ENCODE assay signal across 31 cellular contexts in genomic region chr13:109058071-109058470, GRCh38.
"Had no signal": no experiment of that assay in that cellular context is flagged by ENCODE, and none has a peak within 500 bp of the region (broad histone marks: within the 10 kb centered on the region; RNA-seq: fewer than 3 reads in every experiment).

No MANE protein-coding gene starts in this region.

- H3K27ac ChIP-seq: body of pancreas, breast epithelium, PC-9, RWPE1 had no signal

- H3K36me3 ChIP-seq: breast epithelium had no signal

- H3K4me3 ChIP-seq: body of pancreas, breast epithelium, PC-9 had no signal

- H3K9me3 ChIP-seq: body of pancreas, breast epithelium had no signal

- H3K36me3 Mint-ChIP-seq: activated naive CD8-positive, alpha-beta T cell treated with anti-CD3 and anti-CD28 coated beads for 36 hours had no signal

- DNase-seq: activated CD4-positive, alpha-beta T cell treated with anti-CD3 and anti-CD28 coated beads, Interleukin-2, amount 10 ng/mL, durations not matched to agents 24 days and 14 days; activated CD4-positive, alpha-beta T cell treated with anti-CD3 and anti-CD28 coated beads, Interleukin-2, amount 50 U/mL, for 4 hours; activated CD8-positive, alpha-beta T cell treated with anti-CD3 and anti-CD28 coated beads for 36 hours; activated effector memory CD4-positive, alpha-beta T cell treated with anti-CD3 and anti-CD28 coated beads, Interleukin-2, amount 50 U/mL, for 16 hours; activated naive CD4-positive, alpha-beta T cell; activated naive CD4-positive, alpha-beta T cell treated with anti-CD3 and anti-CD28 coated beads, Interleukin-2, amount 50 U/mL, for 16 hours; activated naive CD8-positive, alpha-beta T cell treated with anti-CD3 and anti-CD28 coated beads for 36 hours; activated T-cell treated with anti-CD3 and anti-CD28 coated beads, Interleukin-2, amount 50 U/mL, for 1 hour; activated T-cell treated with anti-CD3 and anti-CD28 coated beads, Interleukin-2, amount 50 U/mL, for 72 hours; amniotic stem cell; aorta; body of pancreas; Karpas-422; KBM-7; NCI-H1048; NCI-H1105 treated with DMSO at 0.1 percent for 48 hours; NCI-H1436; NCI-H1694; NCI-H1930; NCI-H2081 treated with DMSO at 0.1 percent for 48 hours; NCI-H345; NCI-H526; NCI-H748 treated with DMSO at 0.1 percent for 48 hours; NK-92 treated with Interleukin-12 subunit alpha and Interleukin-12 subunit beta, amount 100 ng/mL, for 24 hours; PC-9; SIG-M5; T-helper 1 cell; T1000 had no signal

- H3K4me1 ChIP-seq: body of pancreas, breast epithelium had no signal

- H3K4me1 Mint-ChIP-seq: activated CD4-positive, alpha-beta T cell treated with anti-CD3 and anti-CD28 coated beads, Interleukin-2, amount 10 ng/mL, durations not matched to agents 24 days and 14 days; activated naive CD8-positive, alpha-beta T cell treated with anti-CD3 and anti-CD28 coated beads for 36 hours; activated T-helper 17 cell treated with anti-CD3 and anti-CD28 coated beads, Interleukin-2, amount 50 U/mL, for 72 hours had no signal

- H3K4me2 ChIP-seq: PC-9 had no signal

- H3K4me3 Mint-ChIP-seq: activated CD4-positive, alpha-beta T cell treated with anti-CD3 and anti-CD28 coated beads, Interleukin-2, amount 10 ng/mL, durations not matched to agents 24 days and 14 days; activated CD8-positive, alpha-beta T cell treated with anti-CD3 and anti-CD28 coated beads for 36 hours; activated naive CD8-positive, alpha-beta T cell treated with anti-CD3 and anti-CD28 coated beads for 36 hours; activated T-cell treated with anti-CD3 and anti-CD28 coated beads, Interleukin-2, amount 50 U/mL, for 72 hours; activated T-helper 17 cell treated with anti-CD3 and anti-CD28 coated beads, Interleukin-2, amount 50 U/mL, for 72 hours had no signal

- H3K27me3 Mint-ChIP-seq: activated CD4-positive, alpha-beta T cell treated with anti-CD3 and anti-CD28 coated beads, Interleukin-2, amount 10 ng/mL, durations not matched to agents 24 days and 14 days had no signal

- H3K27me3 ChIP-seq: body of pancreas, breast epithelium had no signal

- H3K9me3 Mint-ChIP-seq: activated CD4-positive, alpha-beta T cell treated with anti-CD3 and anti-CD28 coated beads, Interleukin-2, amount 10 ng/mL, durations not matched to agents 24 days and 14 days; activated CD8-positive, alpha-beta T cell treated with anti-CD3 and anti-CD28 coated beads for 36 hours; activated naive CD8-positive, alpha-beta T cell treated with anti-CD3 and anti-CD28 coated beads for 36 hours had no signal

- H3K27ac Mint-ChIP-seq: activated CD4-positive, alpha-beta T cell treated with anti-CD3 and anti-CD28 coated beads, Interleukin-2, amount 10 ng/mL, durations not matched to agents 24 days and 14 days; activated CD8-positive, alpha-beta T cell treated with anti-CD3 and anti-CD28 coated beads for 36 hours; activated naive CD8-positive, alpha-beta T cell treated with anti-CD3 and anti-CD28 coated beads for 36 hours; activated T-cell treated with anti-CD3 and anti-CD28 coated beads, Interleukin-2, amount 50 U/mL, for 72 hours; activated T-helper 17 cell treated with anti-CD3 and anti-CD28 coated beads, Interleukin-2, amount 50 U/mL, for 72 hours had no signal
